1 cellular context compared by ENCODE assay signal in the genomic region with DNA sequence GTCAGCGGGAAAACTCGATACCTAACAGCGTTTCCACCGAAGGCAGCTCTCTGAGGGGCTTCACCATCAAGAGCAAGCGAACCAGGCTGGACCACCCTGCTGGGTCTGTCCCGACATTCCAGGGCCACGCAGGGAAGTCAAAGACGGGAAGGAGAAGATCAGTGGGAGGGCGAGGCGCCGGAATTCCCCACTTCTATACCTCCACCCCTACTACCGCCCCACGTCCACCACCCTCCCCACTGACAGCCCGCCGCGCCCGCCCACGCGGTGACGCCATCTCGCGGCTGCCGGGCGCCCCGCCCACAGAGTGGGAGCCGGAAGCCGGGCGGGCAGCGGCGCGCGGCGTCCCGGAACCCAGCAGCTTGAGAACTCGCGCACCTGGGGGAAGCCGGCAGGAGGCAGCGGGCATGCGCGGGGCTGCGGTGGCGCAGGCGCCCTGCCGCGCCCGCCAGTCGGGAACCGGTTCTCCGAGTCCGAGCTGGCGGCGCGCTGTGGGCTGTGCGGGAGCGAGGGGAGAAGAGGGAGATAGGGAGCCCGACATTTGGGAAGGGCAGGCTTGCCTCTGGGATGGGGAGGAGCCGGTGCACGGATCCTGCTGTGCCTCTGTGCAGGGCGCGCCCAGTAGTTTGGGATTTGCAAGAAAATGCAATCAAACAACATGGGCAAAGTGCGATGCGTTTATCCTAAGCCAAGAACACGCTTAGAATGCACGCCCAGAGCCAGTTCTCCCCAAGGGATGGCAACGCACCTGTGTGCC.
A peak's percentile ranks its signal among the peaks of the same experiment; 100 is the strongest.
TF ChIP-seq lines count a peak whose summit lies in the region.

No MANE protein-coding gene starts in this region.

TF ChIP-seq in HepG2, 621 proteins besides CTCF, POLR2A, EP300 and RAD21 (continued from another document and continues in another):
- TF ChIP-seq ZNF687 (CRISPR knock-in tag; IDR thresholded peaks at IDR 0.05) (peak; percentile 89), ZNF292 (CRISPR knock-in tag; IDR thresholded peaks at IDR 0.05; ENCODE audit: borderline replicate concordance, low read depth) (no peak), NFATC3 (CRISPR knock-in tag; IDR thresholded peaks at IDR 0.05) (no peak), DMAP1 (CRISPR knock-in tag; IDR thresholded peaks at IDR 0.05) (peak; percentile 45; the same call in 1 of the 2 replicates), HNRNPK (IDR thresholded peaks at IDR 0.05; ENCODE audit: low read depth, low read length, poor library complexity, severe bottlenecking) (peak; percentile 98), ELF4 (CRISPR knock-in tag; IDR thresholded peaks at IDR 0.05; ENCODE audit: borderline replicate concordance) (no peak), SAP130 (CRISPR knock-in tag; IDR thresholded peaks at IDR 0.05; ENCODE audit: low read depth) (peak; percentile 83), IRF1 (CRISPR knock-in tag; IDR thresholded peaks at IDR 0.05; ENCODE audit: low read depth) (no peak), ZNF205 (CRISPR knock-in tag; IDR thresholded peaks at IDR 0.05) (peak; percentile 55; the same call in 1 of the 2 replicates), PREB (CRISPR knock-in tag; IDR thresholded peaks at IDR 0.05) (no peak), ARID2 (CRISPR knock-in tag; IDR thresholded peaks at IDR 0.05; ENCODE audit: borderline replicate concordance) (no peak), ZNF607 (CRISPR knock-in tag; IDR thresholded peaks at IDR 0.05; ENCODE audit: borderline replicate concordance) (peak; percentile 77), UBTF (CRISPR knock-in tag; IDR thresholded peaks at IDR 0.05) (peak; percentile 45; the same call in 1 of the 2 replicates), ZNF136 (CRISPR knock-in tag; IDR thresholded peaks at IDR 0.05; ENCODE audit: low read depth) (no peak), LCORL (IDR thresholded peaks at IDR 0.05) (no peak), LCORL (CRISPR knock-in tag; IDR thresholded peaks at IDR 0.05) (peak; percentile 24; the same call in 1 of the 2 replicates), NR2F6 (IDR thresholded peaks at IDR 0.05) (no peak), NR2F6 (CRISPR knock-in tag; IDR thresholded peaks at IDR 0.05) (no peak), HINFP (CRISPR knock-in tag; IDR thresholded peaks at IDR 0.05; ENCODE audit: low read depth) (0 out of 2 replicates have a peak, but pooled peaks have one; percentile 36), NCOA5 (CRISPR knock-in tag; IDR thresholded peaks at IDR 0.05) (no peak), ZNF383 (CRISPR knock-in tag; IDR thresholded peaks at IDR 0.05; ENCODE audit: borderline replicate concordance) (0 out of 2 replicates have a peak, but pooled peaks have one; percentile 32), ZNF777 (CRISPR knock-in tag; IDR thresholded peaks at IDR 0.05) (0 out of 2 replicates have a peak, but pooled peaks have one; percentile 48), SNAI1 (CRISPR knock-in tag; IDR thresholded peaks at IDR 0.05; ENCODE audit: borderline replicate concordance) (no peak), YY1 (IDR thresholded peaks at IDR 0.05; ENCODE audit: insufficient read depth, insufficient replicate concordance, low read depth, low read length) (peak; percentile 68), ZNF574 (CRISPR knock-in tag; IDR thresholded peaks at IDR 0.05) (peak; percentile 39), ZNF589 (CRISPR knock-in tag; conservative IDR thresholded peaks at IDR 0.05) (no peak), JUN (CRISPR knock-in tag; IDR thresholded peaks at IDR 0.05) (peak; percentile 56; the same call in 1 of the 2 replicates), IKZF4 (CRISPR knock-in tag; IDR thresholded peaks at IDR 0.05; ENCODE audit: borderline replicate concordance, low read depth, not compliant biosample characterization) (no peak)
- TF ChIP-seq, protein P1, sequence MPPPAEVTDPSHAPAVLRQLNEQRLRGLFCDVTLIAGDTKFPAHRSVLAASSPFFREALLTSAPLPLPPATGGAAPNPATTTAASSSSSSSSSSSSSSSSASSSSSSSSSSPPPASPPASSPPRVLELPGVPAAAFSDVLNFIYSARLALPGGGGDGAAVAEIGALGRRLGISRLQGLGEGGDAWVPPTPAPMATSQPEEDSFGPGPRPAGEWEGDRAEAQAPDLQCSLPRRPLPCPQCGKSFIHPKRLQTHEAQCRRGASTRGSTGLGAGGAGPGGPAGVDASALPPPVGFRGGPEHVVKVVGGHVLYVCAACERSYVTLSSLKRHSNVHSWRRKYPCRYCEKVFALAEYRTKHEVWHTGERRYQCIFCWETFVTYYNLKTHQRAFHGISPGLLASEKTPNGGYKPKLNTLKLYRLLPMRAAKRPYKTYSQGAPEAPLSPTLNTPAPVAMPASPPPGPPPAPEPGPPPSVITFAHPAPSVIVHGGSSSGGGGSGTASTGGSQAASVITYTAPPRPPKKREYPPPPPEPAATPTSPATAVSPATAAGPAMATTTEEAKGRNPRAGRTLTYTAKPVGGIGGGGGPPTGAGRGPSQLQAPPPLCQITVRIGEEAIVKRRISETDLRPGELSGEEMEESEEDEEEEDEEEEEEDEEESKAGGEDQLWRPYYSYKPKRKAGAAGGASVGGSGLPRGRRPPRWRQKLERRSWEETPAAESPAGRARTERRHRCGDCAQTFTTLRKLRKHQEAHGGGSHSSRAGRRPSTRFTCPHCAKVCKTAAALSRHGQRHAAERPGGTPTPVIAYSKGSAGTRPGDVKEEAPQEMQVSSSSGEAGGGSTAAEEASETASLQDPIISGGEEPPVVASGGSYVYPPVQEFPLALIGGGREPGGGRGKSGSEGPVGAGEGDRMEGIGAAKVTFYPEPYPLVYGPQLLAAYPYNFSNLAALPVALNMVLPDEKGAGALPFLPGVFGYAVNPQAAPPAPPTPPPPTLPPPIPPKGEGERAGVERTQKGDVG (CRISPR knock-in tag; IDR thresholded peaks at IDR 0.05; ENCODE audit: borderline replicate concordance): no peak
- TF ChIP-seq, protein P2, sequence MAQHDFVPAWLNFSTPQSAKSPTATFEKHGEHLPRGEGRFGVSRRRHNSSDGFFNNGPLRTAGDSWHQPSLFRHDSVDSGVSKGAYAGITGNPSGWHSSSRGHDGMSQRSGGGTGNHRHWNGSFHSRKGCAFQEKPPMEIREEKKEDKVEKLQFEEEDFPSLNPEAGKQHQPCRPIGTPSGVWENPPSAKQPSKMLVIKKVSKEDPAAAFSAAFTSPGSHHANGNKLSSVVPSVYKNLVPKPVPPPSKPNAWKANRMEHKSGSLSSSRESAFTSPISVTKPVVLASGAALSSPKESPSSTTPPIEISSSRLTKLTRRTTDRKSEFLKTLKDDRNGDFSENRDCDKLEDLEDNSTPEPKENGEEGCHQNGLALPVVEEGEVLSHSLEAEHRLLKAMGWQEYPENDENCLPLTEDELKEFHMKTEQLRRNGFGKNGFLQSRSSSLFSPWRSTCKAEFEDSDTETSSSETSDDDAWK (CRISPR knock-in tag; IDR thresholded peaks at IDR 0.05): no peak
- TF ChIP-seq, protein P3, sequence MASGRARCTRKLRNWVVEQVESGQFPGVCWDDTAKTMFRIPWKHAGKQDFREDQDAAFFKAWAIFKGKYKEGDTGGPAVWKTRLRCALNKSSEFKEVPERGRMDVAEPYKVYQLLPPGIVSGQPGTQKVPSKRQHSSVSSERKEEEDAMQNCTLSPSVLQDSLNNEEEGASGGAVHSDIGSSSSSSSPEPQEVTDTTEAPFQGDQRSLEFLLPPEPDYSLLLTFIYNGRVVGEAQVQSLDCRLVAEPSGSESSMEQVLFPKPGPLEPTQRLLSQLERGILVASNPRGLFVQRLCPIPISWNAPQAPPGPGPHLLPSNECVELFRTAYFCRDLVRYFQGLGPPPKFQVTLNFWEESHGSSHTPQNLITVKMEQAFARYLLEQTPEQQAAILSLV (CRISPR knock-in tag; IDR thresholded peaks at IDR 0.05; ENCODE audit: borderline replicate concordance): 0 out of 2 replicates have a peak, but pooled peaks have one; percentile 70
